2 cellular contexts compared by ENCODE assay signal in the genomic region with DNA sequence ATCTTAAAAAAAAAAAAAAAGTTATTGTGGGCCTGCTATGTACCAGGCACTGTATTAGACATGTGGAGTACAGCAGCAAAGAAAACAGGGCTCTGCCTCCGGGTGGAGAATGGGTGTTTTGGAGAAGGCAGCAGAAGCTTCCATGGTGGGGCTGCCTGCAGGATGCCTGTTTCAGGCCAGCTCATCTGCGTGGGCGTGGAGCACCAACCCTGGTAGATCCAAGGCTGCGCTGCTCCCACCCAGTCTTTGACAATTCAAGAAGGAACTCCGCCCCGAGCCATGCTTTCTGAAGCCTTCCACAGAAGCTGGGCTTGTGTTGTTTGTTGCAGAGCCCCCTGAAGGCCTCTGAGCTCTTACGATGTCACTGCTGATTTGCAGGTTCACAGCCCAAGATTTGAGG.
TF ChIP-seq lines count a peak whose summit lies in the region.

No MANE protein-coding gene starts in this region.

TF ChIP-seq in HepG2, 621 proteins besides CTCF, POLR2A, EP300 and RAD21:
- TF ChIP-seq, protein P1, sequence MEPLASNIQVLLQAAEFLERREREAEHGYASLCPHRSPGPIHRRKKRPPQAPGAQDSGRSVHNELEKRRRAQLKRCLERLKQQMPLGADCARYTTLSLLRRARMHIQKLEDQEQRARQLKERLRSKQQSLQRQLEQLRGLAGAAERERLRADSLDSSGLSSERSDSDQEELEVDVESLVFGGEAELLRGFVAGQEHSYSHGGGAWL (CRISPR knock-in tag; IDR thresholded peaks at IDR 0.05): 0 out of 2 replicates have a peak, but pooled peaks have one; percentile 20
- TF ChIP-seq, protein P2, sequence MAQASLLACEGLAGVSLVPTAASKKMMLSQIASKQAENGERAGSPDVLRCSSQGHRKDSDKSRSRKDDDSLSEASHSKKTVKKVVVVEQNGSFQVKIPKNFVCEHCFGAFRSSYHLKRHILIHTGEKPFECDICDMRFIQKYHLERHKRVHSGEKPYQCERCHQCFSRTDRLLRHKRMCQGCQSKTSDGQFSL (CRISPR knock-in tag; IDR thresholded peaks at IDR 0.05): no peak
- no peak for TF ChIP-seq BRCA1 (CRISPR knock-in tag; IDR thresholded peaks at IDR 0.05)

TF ChIP-seq in HCT116, 20 proteins besides CTCF, POLR2A, EP300 and RAD21:
- no peak for TF ChIP-seq TCF7L2 (IDR thresholded peaks at IDR 0.05; ENCODE audit: borderline replicate concordance, extremely low read depth, insufficient read depth, insufficient read length)
- TF ChIP-seq ELF1 (IDR thresholded peaks at IDR 0.05; ENCODE audit: borderline replicate concordance, low read depth): no peak
- no peak for TF ChIP-seq EZH2 (IDR thresholded peaks at IDR 0.05)
- TF ChIP-seq SP1 (IDR thresholded peaks at IDR 0.05; ENCODE audit: low read depth): no peak
- TF ChIP-seq JUND (IDR thresholded peaks at IDR 0.05): no peak
- TF ChIP-seq, protein P3, sequence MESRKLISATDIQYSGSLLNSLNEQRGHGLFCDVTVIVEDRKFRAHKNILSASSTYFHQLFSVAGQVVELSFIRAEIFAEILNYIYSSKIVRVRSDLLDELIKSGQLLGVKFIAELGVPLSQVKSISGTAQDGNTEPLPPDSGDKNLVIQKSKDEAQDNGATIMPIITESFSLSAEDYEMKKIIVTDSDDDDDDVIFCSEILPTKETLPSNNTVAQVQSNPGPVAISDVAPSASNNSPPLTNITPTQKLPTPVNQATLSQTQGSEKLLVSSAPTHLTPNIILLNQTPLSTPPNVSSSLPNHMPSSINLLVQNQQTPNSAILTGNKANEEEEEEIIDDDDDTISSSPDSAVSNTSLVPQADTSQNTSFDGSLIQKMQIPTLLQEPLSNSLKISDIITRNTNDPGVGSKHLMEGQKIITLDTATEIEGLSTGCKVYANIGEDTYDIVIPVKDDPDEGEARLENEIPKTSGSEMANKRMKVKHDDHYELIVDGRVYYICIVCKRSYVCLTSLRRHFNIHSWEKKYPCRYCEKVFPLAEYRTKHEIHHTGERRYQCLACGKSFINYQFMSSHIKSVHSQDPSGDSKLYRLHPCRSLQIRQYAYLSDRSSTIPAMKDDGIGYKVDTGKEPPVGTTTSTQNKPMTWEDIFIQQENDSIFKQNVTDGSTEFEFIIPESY (IDR thresholded peaks at IDR 0.05; ENCODE audit: extremely low read depth, insufficient replicate concordance, low read length): no peak
- no peak for TF ChIP-seq YY1 (IDR thresholded peaks at IDR 0.05; ENCODE audit: extremely low read depth, insufficient replicate concordance, low read depth, low read length)
- no peak for TF ChIP-seq SIN3A (IDR thresholded peaks at IDR 0.05; ENCODE audit: low read depth)
- no peak for TF ChIP-seq POLR2AphosphoS5 (IDR thresholded peaks at IDR 0.05; ENCODE audit: low read depth, low read length)
- TF ChIP-seq, protein P4, sequence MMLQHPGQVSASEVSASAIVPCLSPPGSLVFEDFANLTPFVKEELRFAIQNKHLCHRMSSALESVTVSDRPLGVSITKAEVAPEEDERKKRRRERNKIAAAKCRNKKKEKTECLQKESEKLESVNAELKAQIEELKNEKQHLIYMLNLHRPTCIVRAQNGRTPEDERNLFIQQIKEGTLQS (IDR thresholded peaks at IDR 0.05): no peak
- TF ChIP-seq CEBPB (IDR thresholded peaks at IDR 0.05; ENCODE audit: low read depth): no peak
- TF ChIP-seq EZH2phosphoT487 (IDR thresholded peaks at IDR 0.05; ENCODE audit: borderline replicate concordance): no peak
- TF ChIP-seq, protein P5, sequence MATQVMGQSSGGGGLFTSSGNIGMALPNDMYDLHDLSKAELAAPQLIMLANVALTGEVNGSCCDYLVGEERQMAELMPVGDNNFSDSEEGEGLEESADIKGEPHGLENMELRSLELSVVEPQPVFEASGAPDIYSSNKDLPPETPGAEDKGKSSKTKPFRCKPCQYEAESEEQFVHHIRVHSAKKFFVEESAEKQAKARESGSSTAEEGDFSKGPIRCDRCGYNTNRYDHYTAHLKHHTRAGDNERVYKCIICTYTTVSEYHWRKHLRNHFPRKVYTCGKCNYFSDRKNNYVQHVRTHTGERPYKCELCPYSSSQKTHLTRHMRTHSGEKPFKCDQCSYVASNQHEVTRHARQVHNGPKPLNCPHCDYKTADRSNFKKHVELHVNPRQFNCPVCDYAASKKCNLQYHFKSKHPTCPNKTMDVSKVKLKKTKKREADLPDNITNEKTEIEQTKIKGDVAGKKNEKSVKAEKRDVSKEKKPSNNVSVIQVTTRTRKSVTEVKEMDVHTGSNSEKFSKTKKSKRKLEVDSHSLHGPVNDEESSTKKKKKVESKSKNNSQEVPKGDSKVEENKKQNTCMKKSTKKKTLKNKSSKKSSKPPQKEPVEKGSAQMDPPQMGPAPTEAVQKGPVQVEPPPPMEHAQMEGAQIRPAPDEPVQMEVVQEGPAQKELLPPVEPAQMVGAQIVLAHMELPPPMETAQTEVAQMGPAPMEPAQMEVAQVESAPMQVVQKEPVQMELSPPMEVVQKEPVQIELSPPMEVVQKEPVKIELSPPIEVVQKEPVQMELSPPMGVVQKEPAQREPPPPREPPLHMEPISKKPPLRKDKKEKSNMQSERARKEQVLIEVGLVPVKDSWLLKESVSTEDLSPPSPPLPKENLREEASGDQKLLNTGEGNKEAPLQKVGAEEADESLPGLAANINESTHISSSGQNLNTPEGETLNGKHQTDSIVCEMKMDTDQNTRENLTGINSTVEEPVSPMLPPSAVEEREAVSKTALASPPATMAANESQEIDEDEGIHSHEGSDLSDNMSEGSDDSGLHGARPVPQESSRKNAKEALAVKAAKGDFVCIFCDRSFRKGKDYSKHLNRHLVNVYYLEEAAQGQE (IDR thresholded peaks at IDR 0.05; ENCODE audit: low read depth): no peak
- TF ChIP-seq, protein P6, sequence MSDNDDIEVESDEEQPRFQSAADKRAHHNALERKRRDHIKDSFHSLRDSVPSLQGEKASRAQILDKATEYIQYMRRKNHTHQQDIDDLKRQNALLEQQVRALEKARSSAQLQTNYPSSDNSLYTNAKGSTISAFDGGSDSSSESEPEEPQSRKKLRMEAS (IDR thresholded peaks at IDR 0.05): no peak
- TF ChIP-seq SRF (IDR thresholded peaks at IDR 0.05; ENCODE audit: low read depth): no peak
- TF ChIP-seq CBX3 (IDR thresholded peaks at IDR 0.05; ENCODE audit: low read depth): no peak
- no peak for TF ChIP-seq FOSL1 (IDR thresholded peaks at IDR 0.05; ENCODE audit: low read depth)
- no peak for TF ChIP-seq ZNF274 (IDR thresholded peaks at IDR 0.05; ENCODE audit: low read depth, low read length)
- TF ChIP-seq ZFX (IDR thresholded peaks at IDR 0.05): no peak
- no peak for TF ChIP-seq EGR1 (IDR thresholded peaks at IDR 0.05; ENCODE audit: low read depth)
